9 cellular contexts compared by ENCODE assay signal in genomic region chr10:90920986-90921643, GRCh38. TPM values are rescaled to one million over a fixed set of nuclear protein-coding genes. Genes with fewer than 3 reads are reported as not detected.
A peak's percentile ranks its signal among the peaks of the same experiment; 100 is the strongest.
DNase-seq lines count a peak whose midpoint lies in the region; ATAC-seq lines count a peak whose summit lies in the region.
"Had no signal": no experiment of that assay in that cellular context is flagged by ENCODE, and none has a peak within 500 bp of the region (broad histone marks: within the 10 kb centered on the region; RNA-seq: fewer than 3 reads in every experiment).

Gene ANKRD1, minus strand, starts transcription at chr10:90921087. Its CDS starts 60 bp downstream, at chr10:90921027.

- no peaks in the 10 kb centered on the region for H3K9me3 Mint-ChIP-seq in stimulated activated effector memory CD8-positive, alpha-beta T cell treated with anti-CD3 and anti-CD28 coated beads, Interleukin-12 subunit alpha, Interleukin-12 subunit beta, amount 100 ng/mL, for 72 hours
- H3K9me3 Mint-ChIP-seq: activated T-helper 1 cell treated with anti-CD3 and anti-CD28 coated beads, Interleukin-12 subunit alpha, Interleukin-12 subunit beta, Interleukin-2, Interleukin-4 antibody, amounts not matched to agents 30 ng/mL and 10 ng/mL and 1 ng/mL, durations not matched to agents 14 hours and 24 hours and 36 hours had no signal

- no peak within 1 kb of the TSS for H3K27ac Mint-ChIP-seq in stimulated activated effector memory CD8-positive, alpha-beta T cell treated with anti-CD3 and anti-CD28 coated beads, Interleukin-12 subunit alpha, Interleukin-12 subunit beta, amount 100 ng/mL, for 72 hours
- H3K27ac Mint-ChIP-seq: activated T-helper 1 cell treated with anti-CD3 and anti-CD28 coated beads, Interleukin-12 subunit alpha, Interleukin-12 subunit beta, Interleukin-2, Interleukin-4 antibody, amounts not matched to agents 30 ng/mL and 10 ng/mL and 1 ng/mL, durations not matched to agents 14 hours and 24 hours and 36 hours had no signal

- H3K27ac ChIP-seq in right cardiac atrium (ENCODE audit: low read length): peak within 1 kb of the TSS; percentile 95
- H3K27ac ChIP-seq in thymus (ENCODE audit: low read depth): no peak within 1 kb of the TSS

- H3K4me1 ChIP-seq in right cardiac atrium (ENCODE audit: control insufficient read depth, insufficient read depth, low read length): peaks cover 9% of the 10 kb centered on the region
- no peaks in the 10 kb centered on the region for H3K4me1 ChIP-seq in thymus (ENCODE audit: control insufficient read depth, insufficient read depth, low read length)

- H3K27me3 ChIP-seq in right cardiac atrium (ENCODE audit: control insufficient read depth, insufficient read depth) (no peaks in the 10 kb centered on the region), thymus (ENCODE audit: control insufficient read depth, insufficient read depth) (no peaks in the 10 kb centered on the region)

- H3K4me3 ChIP-seq in right cardiac atrium (ENCODE audit: low read length) (peak within 1 kb of the TSS; percentile 36), thymus (ENCODE audit: low read length) (no peak within 1 kb of the TSS)

- H3K4me1 Mint-ChIP-seq in stimulated activated effector memory CD8-positive, alpha-beta T cell treated with anti-CD3 and anti-CD28 coated beads, Interleukin-12 subunit alpha, Interleukin-12 subunit beta, amount 100 ng/mL, for 72 hours: no peaks in the 10 kb centered on the region

- H3K36me3 ChIP-seq in thymus (ENCODE audit: control insufficient read depth, insufficient read depth): no peaks in the 10 kb centered on the region

- H3K4me3 Mint-ChIP-seq in stimulated activated effector memory CD8-positive, alpha-beta T cell treated with anti-CD3 and anti-CD28 coated beads, Interleukin-12 subunit alpha, Interleukin-12 subunit beta, amount 100 ng/mL, for 72 hours: no peak within 1 kb of the TSS
- H3K4me3 Mint-ChIP-seq: activated T-helper 1 cell treated with anti-CD3 and anti-CD28 coated beads, Interleukin-12 subunit alpha, Interleukin-12 subunit beta, Interleukin-2, Interleukin-4 antibody, amounts not matched to agents 30 ng/mL and 10 ng/mL and 1 ng/mL, durations not matched to agents 14 hours and 24 hours and 36 hours had no signal

- ATAC-seq in right cardiac atrium: peak; percentile 90 to 91
- no peak for ATAC-seq in HG03045 (IDR thresholded peaks at IDR 0.05; ENCODE audit: unreplicated experiment)
- ATAC-seq in stimulated activated effector memory CD8-positive, alpha-beta T cell treated with anti-CD3 and anti-CD28 coated beads, Interleukin-12 subunit alpha, Interleukin-12 subunit beta, amount 100 ng/mL, for 72 hours: no peak

- H3K9me3 ChIP-seq in right cardiac atrium (ENCODE audit: control insufficient read depth, low read length): no peaks in the 10 kb centered on the region
- no peaks in the 10 kb centered on the region for H3K9me3 ChIP-seq in thymus (ENCODE audit: control insufficient read depth)

- 40% methylated on average over 5 of the region's 5 CpGs for WGBS in right cardiac atrium
- 92% methylated on average over 5 of the region's 5 CpGs for WGBS in thymus

- DNase-seq in HK-2 (ENCODE audit: unreplicated experiment): peak; percentile 90
- peak; percentile 73 for DNase-seq in amniotic stem cell (lab: John Stamatoyannopoulos, UW)
- DNase-seq in right cardiac atrium: peak in 2 of 3 donors; percentile 67 to 68
- DNase-seq in stimulated activated effector memory CD8-positive, alpha-beta T cell treated with anti-CD3 and anti-CD28 coated beads, Interleukin-12 subunit alpha, Interleukin-12 subunit beta, amount 100 ng/mL, for 72 hours (ENCODE audit: low spot score in 2 of 2): no peak
- DNase-seq in cerebellar cortex (ENCODE audit: low spot score): no peak
- DNase-seq: RPMI8226 had no signal

- intact Hi-C loops in right cardiac atrium (cut with DNase I): loop anchor here in 1 of 4 donors (5.0 kb wide), 1 partner anchor 66 kb away; no protein-coding TSS in a partner anchor

- H3K36me3 Mint-ChIP-seq in stimulated activated effector memory CD8-positive, alpha-beta T cell treated with anti-CD3 and anti-CD28 coated beads, Interleukin-12 subunit alpha, Interleukin-12 subunit beta, amount 100 ng/mL, for 72 hours: no peaks in the 10 kb centered on the region

RNA-seq across cellular contexts. Expression of gene ANKRD1, which starts in this region (rescaled TPM):
- 1,000 to 10,000 TPM; 1,154 to 3,897 (median 2,224) TPM for total RNA-seq in right cardiac atrium
- polyA plus RNA-seq in right cardiac atrium (4,109 TPM), thymus (27.4 TPM)
- total RNA-seq: activated T-helper 1 cell treated with anti-CD3 and anti-CD28 coated beads, Interleukin-12 subunit alpha, Interleukin-12 subunit beta, Interleukin-2, Interleukin-4 antibody, amounts not matched to agents 30 ng/mL and 10 ng/mL and 1 ng/mL, durations not matched to agents 14 hours and 24 hours and 36 hours had no signal

Comparison
In these comparisons a context has a peak if more than half of its experiments do, and no peak if none do; other contexts are left out.
1. RNA of gene ANKRD1 (polyA plus RNA-seq): 4,109 TPM in right cardiac atrium (single experiment); 27.4 TPM in thymus (single experiment); every median in the first group is over 100 times any median in the second.
2. DNase-seq: peak in HK-2 (single experiment), amniotic stem cell (single experiment) and right cardiac atrium (2 of 3); none in stimulated activated effector memory CD8-positive, alpha-beta T cell treated with anti-CD3 and anti-CD28 coated beads, Interleukin-12 subunit alpha, Interleukin-12 subunit beta, amount 100 ng/mL, for 72 hours (0 of 2) and cerebellar cortex (single experiment).
3. ATAC-seq: peak in right cardiac atrium (2 of 2); none in HG03045 (single experiment) and stimulated activated effector memory CD8-positive, alpha-beta T cell treated with anti-CD3 and anti-CD28 coated beads, Interleukin-12 subunit alpha, Interleukin-12 subunit beta, amount 100 ng/mL, for 72 hours (single experiment).